In the genomic region with DNA sequence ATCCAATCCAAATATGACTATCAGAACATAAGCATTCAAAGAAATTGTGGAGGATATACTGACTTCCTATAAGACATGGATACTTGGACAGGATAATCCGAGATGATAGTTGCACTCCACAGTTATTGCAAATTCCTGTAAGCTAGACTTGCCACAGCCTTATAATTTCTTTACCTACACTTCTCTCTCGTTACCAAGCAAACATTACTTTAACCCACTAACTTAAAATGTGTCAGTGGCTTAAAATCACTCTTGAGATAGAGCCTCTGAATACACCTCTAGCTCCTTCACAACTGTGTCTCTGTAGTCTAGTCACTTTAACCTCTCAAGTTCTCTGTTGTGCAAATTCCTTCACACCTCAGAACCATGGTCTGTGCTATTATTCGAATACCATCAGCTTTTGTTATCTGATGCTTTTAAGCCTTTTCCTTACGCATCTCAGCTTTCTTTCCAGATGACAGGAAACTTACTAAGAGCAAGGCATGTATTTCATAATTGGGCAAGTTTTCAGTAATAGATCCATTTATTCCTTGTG, we compare ENCODE assay signal across 2 cellular contexts.
TF ChIP-seq lines count a peak whose summit lies in the region.

No MANE protein-coding gene starts in this region.

TF ChIP-seq in GM23338, 12 proteins besides CTCF, POLR2A, EP300 and RAD21 (continued from another document):
- TF ChIP-seq, protein P1, sequence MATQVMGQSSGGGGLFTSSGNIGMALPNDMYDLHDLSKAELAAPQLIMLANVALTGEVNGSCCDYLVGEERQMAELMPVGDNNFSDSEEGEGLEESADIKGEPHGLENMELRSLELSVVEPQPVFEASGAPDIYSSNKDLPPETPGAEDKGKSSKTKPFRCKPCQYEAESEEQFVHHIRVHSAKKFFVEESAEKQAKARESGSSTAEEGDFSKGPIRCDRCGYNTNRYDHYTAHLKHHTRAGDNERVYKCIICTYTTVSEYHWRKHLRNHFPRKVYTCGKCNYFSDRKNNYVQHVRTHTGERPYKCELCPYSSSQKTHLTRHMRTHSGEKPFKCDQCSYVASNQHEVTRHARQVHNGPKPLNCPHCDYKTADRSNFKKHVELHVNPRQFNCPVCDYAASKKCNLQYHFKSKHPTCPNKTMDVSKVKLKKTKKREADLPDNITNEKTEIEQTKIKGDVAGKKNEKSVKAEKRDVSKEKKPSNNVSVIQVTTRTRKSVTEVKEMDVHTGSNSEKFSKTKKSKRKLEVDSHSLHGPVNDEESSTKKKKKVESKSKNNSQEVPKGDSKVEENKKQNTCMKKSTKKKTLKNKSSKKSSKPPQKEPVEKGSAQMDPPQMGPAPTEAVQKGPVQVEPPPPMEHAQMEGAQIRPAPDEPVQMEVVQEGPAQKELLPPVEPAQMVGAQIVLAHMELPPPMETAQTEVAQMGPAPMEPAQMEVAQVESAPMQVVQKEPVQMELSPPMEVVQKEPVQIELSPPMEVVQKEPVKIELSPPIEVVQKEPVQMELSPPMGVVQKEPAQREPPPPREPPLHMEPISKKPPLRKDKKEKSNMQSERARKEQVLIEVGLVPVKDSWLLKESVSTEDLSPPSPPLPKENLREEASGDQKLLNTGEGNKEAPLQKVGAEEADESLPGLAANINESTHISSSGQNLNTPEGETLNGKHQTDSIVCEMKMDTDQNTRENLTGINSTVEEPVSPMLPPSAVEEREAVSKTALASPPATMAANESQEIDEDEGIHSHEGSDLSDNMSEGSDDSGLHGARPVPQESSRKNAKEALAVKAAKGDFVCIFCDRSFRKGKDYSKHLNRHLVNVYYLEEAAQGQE (IDR thresholded peaks at IDR 0.05; ENCODE audit: unreplicated experiment): no peak
- TF ChIP-seq ZNF462 (CRISPR knock-in tag; IDR thresholded peaks at IDR 0.05) (no peak), POLR2AphosphoS5 (IDR thresholded peaks at IDR 0.05; ENCODE audit: low read depth) (no peak), ETS1 (IDR thresholded peaks at IDR 0.05) (no peak), STAT1 (IDR thresholded peaks at IDR 0.05; ENCODE audit: unreplicated experiment) (no peak), EZH2 (IDR thresholded peaks at IDR 0.05; ENCODE audit: low read depth, unreplicated experiment) (no peak), CREB1 (CRISPR knock-in tag; IDR thresholded peaks at IDR 0.05; ENCODE audit: low read depth) (no peak), ZNF331 (CRISPR knock-in tag; IDR thresholded peaks at IDR 0.05; ENCODE audit: low read depth) (no peak)

TF ChIP-seq in K562, 482 proteins besides CTCF, POLR2A, EP300 and RAD21 (continued from another document):
- TF ChIP-seq, protein P2, sequence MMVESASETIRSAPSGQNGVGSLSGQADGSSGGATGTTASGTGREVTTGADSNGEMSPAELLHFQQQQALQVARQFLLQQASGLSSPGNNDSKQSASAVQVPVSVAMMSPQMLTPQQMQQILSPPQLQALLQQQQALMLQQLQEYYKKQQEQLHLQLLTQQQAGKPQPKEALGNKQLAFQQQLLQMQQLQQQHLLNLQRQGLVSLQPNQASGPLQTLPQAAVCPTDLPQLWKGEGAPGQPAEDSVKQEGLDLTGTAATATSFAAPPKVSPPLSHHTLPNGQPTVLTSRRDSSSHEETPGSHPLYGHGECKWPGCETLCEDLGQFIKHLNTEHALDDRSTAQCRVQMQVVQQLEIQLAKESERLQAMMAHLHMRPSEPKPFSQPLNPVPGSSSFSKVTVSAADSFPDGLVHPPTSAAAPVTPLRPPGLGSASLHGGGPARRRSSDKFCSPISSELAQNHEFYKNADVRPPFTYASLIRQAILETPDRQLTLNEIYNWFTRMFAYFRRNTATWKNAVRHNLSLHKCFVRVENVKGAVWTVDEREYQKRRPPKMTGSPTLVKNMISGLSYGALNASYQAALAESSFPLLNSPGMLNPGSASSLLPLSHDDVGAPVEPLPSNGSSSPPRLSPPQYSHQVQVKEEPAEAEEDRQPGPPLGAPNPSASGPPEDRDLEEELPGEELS (CRISPR knock-in tag; IDR thresholded peaks at IDR 0.05; ENCODE audit: borderline replicate concordance): no peak
- TF ChIP-seq MCM5 (IDR thresholded peaks at IDR 0.05; ENCODE audit: low read depth) (0 out of 2 replicates have a peak, but pooled peaks have one; percentile 62), MYNN (IDR thresholded peaks at IDR 0.05) (no peak), MYNN (CRISPR knock-in tag; IDR thresholded peaks at IDR 0.05) (no peak), E2F8 (IDR thresholded peaks at IDR 0.05; ENCODE audit: low read depth, partially characterized antibody) (no peak), MCM3 (IDR thresholded peaks at IDR 0.05) (0 out of 2 replicates have a peak, but pooled peaks have one; percentile 51), FOXJ3 (CRISPR knock-in tag; IDR thresholded peaks at IDR 0.05) (no peak), MEF2D (tag; conservative IDR thresholded peaks at IDR 0.05; ENCODE audit: low read depth) (no peak), ELF1 (tag; IDR thresholded peaks at IDR 0.05) (no peak), ZNF212 (CRISPR knock-in tag; IDR thresholded peaks at IDR 0.05) (no peak), SRSF1 (IDR thresholded peaks at IDR 0.05; ENCODE audit: low read depth, low read length) (no peak), MITF (IDR thresholded peaks at IDR 0.05) (no peak), ZNF583 (CRISPR knock-in tag; IDR thresholded peaks at IDR 0.05) (no peak), ZNF224 (CRISPR knock-in tag; IDR thresholded peaks at IDR 0.05) (no peak)
- TF ChIP-seq, protein P3, sequence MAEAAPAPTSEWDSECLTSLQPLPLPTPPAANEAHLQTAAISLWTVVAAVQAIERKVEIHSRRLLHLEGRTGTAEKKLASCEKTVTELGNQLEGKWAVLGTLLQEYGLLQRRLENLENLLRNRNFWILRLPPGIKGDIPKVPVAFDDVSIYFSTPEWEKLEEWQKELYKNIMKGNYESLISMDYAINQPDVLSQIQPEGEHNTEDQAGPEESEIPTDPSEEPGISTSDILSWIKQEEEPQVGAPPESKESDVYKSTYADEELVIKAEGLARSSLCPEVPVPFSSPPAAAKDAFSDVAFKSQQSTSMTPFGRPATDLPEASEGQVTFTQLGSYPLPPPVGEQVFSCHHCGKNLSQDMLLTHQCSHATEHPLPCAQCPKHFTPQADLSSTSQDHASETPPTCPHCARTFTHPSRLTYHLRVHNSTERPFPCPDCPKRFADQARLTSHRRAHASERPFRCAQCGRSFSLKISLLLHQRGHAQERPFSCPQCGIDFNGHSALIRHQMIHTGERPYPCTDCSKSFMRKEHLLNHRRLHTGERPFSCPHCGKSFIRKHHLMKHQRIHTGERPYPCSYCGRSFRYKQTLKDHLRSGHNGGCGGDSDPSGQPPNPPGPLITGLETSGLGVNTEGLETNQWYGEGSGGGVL (CRISPR knock-in tag; IDR thresholded peaks at IDR 0.05): no peak
- TF ChIP-seq, protein P4, sequence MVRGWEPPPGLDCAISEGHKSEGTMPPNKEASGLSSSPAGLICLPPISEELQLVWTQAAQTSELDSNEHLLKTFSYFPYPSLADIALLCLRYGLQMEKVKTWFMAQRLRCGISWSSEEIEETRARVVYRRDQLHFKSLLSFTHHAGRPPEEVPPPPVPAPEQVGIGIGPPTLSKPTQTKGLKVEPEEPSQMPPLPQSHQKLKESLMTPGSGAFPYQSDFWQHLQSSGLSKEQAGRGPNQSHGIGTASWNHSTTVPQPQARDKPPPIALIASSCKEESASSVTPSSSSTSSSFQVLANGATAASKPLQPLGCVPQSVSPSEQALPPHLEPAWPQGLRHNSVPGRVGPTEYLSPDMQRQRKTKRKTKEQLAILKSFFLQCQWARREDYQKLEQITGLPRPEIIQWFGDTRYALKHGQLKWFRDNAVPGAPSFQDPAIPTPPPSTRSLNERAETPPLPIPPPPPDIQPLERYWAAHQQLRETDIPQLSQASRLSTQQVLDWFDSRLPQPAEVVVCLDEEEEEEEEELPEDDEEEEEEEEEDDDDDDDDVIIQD (CRISPR knock-in tag; IDR thresholded peaks at IDR 0.05): no peak
